Comparison of ENCODE assay signal across 1 cellular context in genomic region chr12:2812290-2813213, GRCh38.
TF ChIP-seq lines count a peak whose summit lies in the region.

ITFG2 (plus strand) TSS chr12:2812668; CDS start chr12:2812761, 93 bp downstream.

TF ChIP-seq in HepG2, 621 proteins besides CTCF, POLR2A, EP300 and RAD21 (continued from another document and continues in another):
- TF ChIP-seq, protein P1, sequence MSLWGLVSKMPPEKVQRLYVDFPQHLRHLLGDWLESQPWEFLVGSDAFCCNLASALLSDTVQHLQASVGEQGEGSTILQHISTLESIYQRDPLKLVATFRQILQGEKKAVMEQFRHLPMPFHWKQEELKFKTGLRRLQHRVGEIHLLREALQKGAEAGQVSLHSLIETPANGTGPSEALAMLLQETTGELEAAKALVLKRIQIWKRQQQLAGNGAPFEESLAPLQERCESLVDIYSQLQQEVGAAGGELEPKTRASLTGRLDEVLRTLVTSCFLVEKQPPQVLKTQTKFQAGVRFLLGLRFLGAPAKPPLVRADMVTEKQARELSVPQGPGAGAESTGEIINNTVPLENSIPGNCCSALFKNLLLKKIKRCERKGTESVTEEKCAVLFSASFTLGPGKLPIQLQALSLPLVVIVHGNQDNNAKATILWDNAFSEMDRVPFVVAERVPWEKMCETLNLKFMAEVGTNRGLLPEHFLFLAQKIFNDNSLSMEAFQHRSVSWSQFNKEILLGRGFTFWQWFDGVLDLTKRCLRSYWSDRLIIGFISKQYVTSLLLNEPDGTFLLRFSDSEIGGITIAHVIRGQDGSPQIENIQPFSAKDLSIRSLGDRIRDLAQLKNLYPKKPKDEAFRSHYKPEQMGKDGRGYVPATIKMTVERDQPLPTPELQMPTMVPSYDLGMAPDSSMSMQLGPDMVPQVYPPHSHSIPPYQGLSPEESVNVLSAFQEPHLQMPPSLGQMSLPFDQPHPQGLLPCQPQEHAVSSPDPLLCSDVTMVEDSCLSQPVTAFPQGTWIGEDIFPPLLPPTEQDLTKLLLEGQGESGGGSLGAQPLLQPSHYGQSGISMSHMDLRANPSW (CRISPR knock-in tag; IDR thresholded peaks at IDR 0.05; ENCODE audit: borderline replicate concordance), result peak; percentile 38; the same call in 1 of the 2 replicates
- TF ChIP-seq HINFP (CRISPR knock-in tag; IDR thresholded peaks at IDR 0.05; ENCODE audit: low read depth) (peak; percentile 93; the same call in 1 of the 2 replicates), FOXA1 (IDR thresholded peaks at IDR 0.05) (no peak), FOXA1 (CRISPR knock-in tag; IDR thresholded peaks at IDR 0.05) (peak; percentile 41; the same call in 1 of the 2 replicates), BRF2 (CRISPR knock-in tag; IDR thresholded peaks at IDR 0.05) (no peak; the same call in 1 of the 2 replicates), RBFOX2 (IDR thresholded peaks at IDR 0.05; ENCODE audit: low read depth, low read length) (peak; percentile 96), POLR2AphosphoS2 (IDR thresholded peaks at IDR 0.05; ENCODE audit: low read depth, low read length) (0 out of 2 replicates have a peak, but pooled peaks have one; percentile 79), HOXA5 (CRISPR knock-in tag; IDR thresholded peaks at IDR 0.05) (peak; percentile 95), ZNF740 (CRISPR knock-in tag; IDR thresholded peaks at IDR 0.05) (no peak), NR2F1 (CRISPR knock-in tag; IDR thresholded peaks at IDR 0.05) (peak; percentile 82 to 98), SYNCRIP (IDR thresholded peaks at IDR 0.05; ENCODE audit: insufficient read depth, low read depth, low read length) (no peak), ZNF788 (CRISPR knock-in tag; IDR thresholded peaks at IDR 0.05; ENCODE audit: borderline replicate concordance) (peak; percentile 65; the same call in 1 of the 2 replicates), ZNF513 (CRISPR knock-in tag; conservative IDR thresholded peaks at IDR 0.05) (no peak), TCF7 (IDR thresholded peaks at IDR 0.05; ENCODE audit: low read depth) (no peak), ZNF773 (CRISPR knock-in tag; IDR thresholded peaks at IDR 0.05; ENCODE audit: borderline replicate concordance) (0 out of 2 replicates have a peak, but pooled peaks have one; percentile 43), CCAR2 (optimal IDR thresholded peaks at IDR 0.05; ENCODE audit: low read depth, low read length) (peak; percentile 59), ARID2 (CRISPR knock-in tag; IDR thresholded peaks at IDR 0.05; ENCODE audit: borderline replicate concordance) (no peak), SIX4 (CRISPR knock-in tag; IDR thresholded peaks at IDR 0.05) (no peak; the same call in 1 of the 2 replicates), RFXAP (CRISPR knock-in tag; IDR thresholded peaks at IDR 0.05; ENCODE audit: borderline replicate concordance) (peak; percentile 93), DMTF1 (CRISPR knock-in tag; IDR thresholded peaks at IDR 0.05) (no peak), ZNF101 (CRISPR knock-in tag; IDR thresholded peaks at IDR 0.05; ENCODE audit: borderline replicate concordance, low read depth) (no peak), ZNF329 (CRISPR knock-in tag; IDR thresholded peaks at IDR 0.05; ENCODE audit: low read depth) (0 out of 2 replicates have a peak, but pooled peaks have one; percentile 48), SP4 (CRISPR knock-in tag; IDR thresholded peaks at IDR 0.05) (peak; percentile 67; the same call in 1 of the 2 replicates), PHF20 (CRISPR knock-in tag; IDR thresholded peaks at IDR 0.05) (peak; percentile 98), KDM5B (CRISPR knock-in tag; IDR thresholded peaks at IDR 0.05; ENCODE audit: borderline replicate concordance) (peak; percentile 94; the same call in 1 of the 2 replicates), MBNL3 (CRISPR knock-in tag; conservative IDR thresholded peaks at IDR 0.05) (no peak), ZMYM2 (CRISPR knock-in tag; IDR thresholded peaks at IDR 0.05) (no peak), ATF7-NPFF (CRISPR knock-in tag; IDR thresholded peaks at IDR 0.05; ENCODE audit: low read depth) (peak; percentile 90; the same call in 1 of the 2 replicates), NR2F6 (IDR thresholded peaks at IDR 0.05) (peak; percentile 98), NR2F6 (CRISPR knock-in tag; IDR thresholded peaks at IDR 0.05) (peak; percentile 96), ZNF879 (CRISPR knock-in tag; IDR thresholded peaks at IDR 0.05) (no peak), MYC (CRISPR knock-in tag; IDR thresholded peaks at IDR 0.05; ENCODE audit: borderline replicate concordance) (peak; percentile 100), ZIK1 (CRISPR knock-in tag; IDR thresholded peaks at IDR 0.05; ENCODE audit: borderline replicate concordance, low read depth) (0 out of 2 replicates have a peak, but pooled peaks have one; percentile 68), IRF9 (CRISPR knock-in tag; IDR thresholded peaks at IDR 0.05; ENCODE audit: borderline replicate concordance) (peak; percentile 97; the same call in 1 of the 2 replicates), KDM6A (CRISPR knock-in tag; IDR thresholded peaks at IDR 0.05; ENCODE audit: low read depth) (no peak; the same call in 1 of the 2 replicates), SP140L (CRISPR knock-in tag; IDR thresholded peaks at IDR 0.05; ENCODE audit: borderline replicate concordance) (no peak), ZNF747 (CRISPR knock-in tag; IDR thresholded peaks at IDR 0.05; ENCODE audit: borderline replicate concordance) (0 out of 2 replicates have a peak, but pooled peaks have one; percentile 77), YEATS2 (CRISPR knock-in tag; IDR thresholded peaks at IDR 0.05; ENCODE audit: borderline replicate concordance) (peak; percentile 97), ZBTB3 (CRISPR knock-in tag; IDR thresholded peaks at IDR 0.05; ENCODE audit: borderline replicate concordance, low read depth) (no peak), ZNF577 (CRISPR knock-in tag; IDR thresholded peaks at IDR 0.05; ENCODE audit: borderline replicate concordance, low read depth) (no peak)
- TF ChIP-seq, protein P2, sequence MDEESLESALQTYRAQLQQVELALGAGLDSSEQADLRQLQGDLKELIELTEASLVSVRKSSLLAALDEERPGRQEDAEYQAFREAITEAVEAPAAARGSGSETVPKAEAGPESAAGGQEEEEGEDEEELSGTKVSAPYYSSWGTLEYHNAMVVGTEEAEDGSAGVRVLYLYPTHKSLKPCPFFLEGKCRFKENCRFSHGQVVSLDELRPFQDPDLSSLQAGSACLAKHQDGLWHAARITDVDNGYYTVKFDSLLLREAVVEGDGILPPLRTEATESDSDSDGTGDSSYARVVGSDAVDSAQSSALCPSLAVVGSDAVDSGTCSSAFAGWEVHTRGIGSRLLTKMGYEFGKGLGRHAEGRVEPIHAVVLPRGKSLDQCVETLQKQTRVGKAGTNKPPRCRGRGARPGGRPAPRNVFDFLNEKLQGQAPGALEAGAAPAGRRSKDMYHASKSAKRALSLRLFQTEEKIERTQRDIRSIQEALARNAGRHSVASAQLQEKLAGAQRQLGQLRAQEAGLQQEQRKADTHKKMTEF (CRISPR knock-in tag; IDR thresholded peaks at IDR 0.05), result peak; percentile 93
